In genomic region chr11:68889948-68890446, GRCh38 we compare ENCODE assay signal across 9 cellular contexts. TPM values are rescaled to one million over a fixed set of nuclear protein-coding genes. Genes with fewer than 3 reads are reported as not detected.
DNase-seq lines count a peak whose midpoint lies in the region; ATAC-seq and TF ChIP-seq lines count a peak whose summit lies in the region.
"Had no signal": no experiment of that assay in that cellular context is flagged by ENCODE, and none has a peak within 500 bp of the region (broad histone marks: within the 10 kb centered on the region; RNA-seq: fewer than 3 reads in every experiment).

No MANE protein-coding gene starts in this region.

- no peak overlapping the region for H4K91ac ChIP-seq in mesenchymal stem cell (ENCODE audit: low read length)

- H3K9me3 ChIP-seq in colonic mucosa (no peaks in the 10 kb centered on the region), mesenchymal stem cell (ENCODE audit: control insufficient read depth, low read length) (no peaks in the 10 kb centered on the region)
- H3K9me3 ChIP-seq: neutrophil had no signal

- POLR2A ChIA-PET in HEK293T (lab: Yijun Ruan, JAX), result no interaction called here

- intact Hi-C loops in colonic mucosa (cut with DNase I), result no loop called here

- H3K27ac ChIP-seq in colonic mucosa, result no peak overlapping the region
- peak overlapping the region; percentile 43 for H3K27ac ChIP-seq in mesenchymal stem cell (ENCODE audit: low read length, poor library complexity, severe bottlenecking)
- H3K27ac ChIP-seq: neutrophil had no signal

- CTCF ChIA-PET in HEK293T (lab: Yijun Ruan, JAX), result interaction anchor here (0.7 kb wide), 1 partner anchor 15 kb away, joined by 4 read pairs; no protein-coding TSS in a partner anchor

- no peak overlapping the region for H3K14ac ChIP-seq in mesenchymal stem cell (ENCODE audit: low read length in 2 of 2)

- H3K79me1 ChIP-seq in mesenchymal stem cell (replicated peaks; ENCODE audit: low read length, poor library complexity, severe bottlenecking), result peaks cover 5% of the 10 kb centered on the region

- no peak overlapping the region for H2BK5ac ChIP-seq in mesenchymal stem cell (ENCODE audit: low read depth, low read length, poor library complexity, severe bottlenecking)

- WGBS in mesenchymal stem cell, result 54% methylated on average over 17 of the region's 18 CpGs

- H2AFZ ChIP-seq in mesenchymal stem cell (ENCODE audit: low read depth, low read length), result no peak overlapping the region

- no peak overlapping the region for H3K23ac ChIP-seq in mesenchymal stem cell (ENCODE audit: low read length in 2 of 2)

- no peak overlapping the region for H3K4ac ChIP-seq in mesenchymal stem cell (ENCODE audit: low read depth in 1 of 2, low read length in 2 of 2)

- peaks cover 6% of the 10 kb centered on the region for H3K36me3 ChIP-seq in colonic mucosa
- H3K36me3 ChIP-seq in mesenchymal stem cell (ENCODE audit: control insufficient read depth in 1 of 2, insufficient read depth in 2 of 2, low read depth in 1 of 2, low read length in 2 of 2), result peaks cover 27 to 32% of the 10 kb centered on the region in 2 experiments

- H2BK12ac ChIP-seq in mesenchymal stem cell (ENCODE audit: low read length in 2 of 2), result no peak overlapping the region

- no peaks in the 10 kb centered on the region for H3K27me3 ChIP-seq in colonic mucosa
- H3K27me3 ChIP-seq in mesenchymal stem cell (ENCODE audit: control insufficient read depth in 1 of 2, insufficient read depth in 1 of 2, low read length in 2 of 2), result no peaks in the 10 kb centered on the region
- H3K27me3 ChIP-seq: neutrophil had no signal

- DNase-seq in 8988T (peak; percentile 89), HEK293T (ENCODE audit: extremely low spot score) (peak; percentile 39), colonic mucosa (peak; percentile 28), mesenchymal stem cell (peak; percentile 20), NCI-H446 (lab: John Stamatoyannopoulos, UW) (no peak)
- no peak for DNase-seq in effector CD4-positive, alpha-beta T cell
- DNase-seq in stimulated activated naive CD4-positive, alpha-beta T cell treated with Interleukin-2 at 50 U/mL for 16 hours (lab: John Stamatoyannopoulos, UW), result no peak

- no peak for TF ChIP-seq CTCF in colonic mucosa (IDR thresholded peaks at IDR 0.05)

- H3K4me3 ChIP-seq in colonic mucosa, result no peak overlapping the region
- peak overlapping the region in 1 of 2 experiments; percentile 38 for H3K4me3 ChIP-seq in mesenchymal stem cell (ENCODE audit: insufficient read depth in 1 of 2, low read depth in 1 of 2, low read length in 2 of 2)

- no peak overlapping the region for H3K18ac ChIP-seq in mesenchymal stem cell (ENCODE audit: low read depth in 1 of 2, low read length in 2 of 2)

- H3K9ac ChIP-seq in colonic mucosa (ENCODE audit: low read depth in 2 of 2, low read length in 2 of 2) (no peak overlapping the region), mesenchymal stem cell (ENCODE audit: low read length) (peak overlapping the region; percentile 68)

- no peaks in the 10 kb centered on the region for H3K4me1 ChIP-seq in colonic mucosa
- H3K4me1 ChIP-seq in mesenchymal stem cell (ENCODE audit: control insufficient read depth, insufficient read depth, low read depth, low read length), result peaks cover 19% of the 10 kb centered on the region

- H2BK120ac ChIP-seq in mesenchymal stem cell (ENCODE audit: low read depth, low read length), result no peak overlapping the region

- H2BK15ac ChIP-seq in mesenchymal stem cell (ENCODE audit: low read depth, poor library complexity, severe bottlenecking), result no peak overlapping the region

- no peak overlapping the region for H4K8ac ChIP-seq in mesenchymal stem cell (ENCODE audit: low read length)

- H3K4me2 ChIP-seq in mesenchymal stem cell (ENCODE audit: low read length, poor library complexity, severe bottlenecking), result no peak overlapping the region

- H2AK5ac ChIP-seq in mesenchymal stem cell (ENCODE audit: low read length, severe bottlenecking), result no peak overlapping the region

- no peak for ATAC-seq in GM19035 (IDR thresholded peaks at IDR 0.05; ENCODE audit: unreplicated experiment)

TF ChIP-seq in HEK293T, 16 proteins besides CTCF, POLR2A, EP300 and RAD21:
- TF ChIP-seq LEF1 (IDR thresholded peaks at IDR 0.05; ENCODE audit: borderline replicate concordance) (no peak), ARNT (IDR thresholded peaks at IDR 0.05) (no peak), NFRKB (IDR thresholded peaks at IDR 0.05) (no peak), ZNF384 (IDR thresholded peaks at IDR 0.05) (no peak), BHLHE40 (IDR thresholded peaks at IDR 0.05; ENCODE audit: borderline replicate concordance) (no peak), ELF4 (IDR thresholded peaks at IDR 0.05) (no peak), SUZ12 (IDR thresholded peaks at IDR 0.05) (no peak), PKNOX1 (IDR thresholded peaks at IDR 0.05) (no peak)
TF ChIP-seq in HEK293T: peak in this region for 0.

RNA-seq across cellular contexts. Expression of gene MRPL21, which starts 13.6 kb away (rescaled TPM):
- total RNA-seq in colonic mucosa, result 100 to 1,000 TPM in 1 of 2 donors, 10 to 100 TPM in 1; 59.8 to 104 TPM
- polyA plus RNA-seq in mesenchymal stem cell (2013, experiment 1 of 2), result 71.6 TPM
- 69.8 TPM for polyA plus RNA-seq in mesenchymal stem cell (2013, experiment 2 of 2)

RNA-seq across cellular contexts. Expression of gene IGHMBP2, which starts 13.7 kb away (rescaled TPM):
- total RNA-seq in colonic mucosa, result 10 to 100 TPM; 16.6 to 20.4 TPM
- polyA plus RNA-seq in mesenchymal stem cell (2013, experiment 1 of 2), result 5.9 TPM
- 5.1 TPM for polyA plus RNA-seq in mesenchymal stem cell (2013, experiment 2 of 2)

RNA-seq across cellular contexts. Expression of gene CPT1A, which starts 48.3 kb away (rescaled TPM):
- total RNA-seq in colonic mucosa, result 100 to 1,000 TPM; 197 to 213 TPM
- polyA plus RNA-seq in mesenchymal stem cell (2013, experiment 1 of 2), result 28.4 TPM
- 27.0 TPM for polyA plus RNA-seq in mesenchymal stem cell (2013, experiment 2 of 2)

Comparison
In these comparisons a context has a peak if more than half of its experiments do, and no peak if none do; other contexts are left out.
1. DNase-seq: peak in 8988T (single experiment), HEK293T (single experiment), colonic mucosa (single experiment) and mesenchymal stem cell (single experiment); none in effector CD4-positive, alpha-beta T cell (single experiment), NCI-H446 (0 of 2) and stimulated activated naive CD4-positive, alpha-beta T cell treated with Interleukin-2 at 50 U/mL for 16 hours (single experiment).